34 cellular contexts compared by ENCODE assay signal in the genomic region with DNA sequence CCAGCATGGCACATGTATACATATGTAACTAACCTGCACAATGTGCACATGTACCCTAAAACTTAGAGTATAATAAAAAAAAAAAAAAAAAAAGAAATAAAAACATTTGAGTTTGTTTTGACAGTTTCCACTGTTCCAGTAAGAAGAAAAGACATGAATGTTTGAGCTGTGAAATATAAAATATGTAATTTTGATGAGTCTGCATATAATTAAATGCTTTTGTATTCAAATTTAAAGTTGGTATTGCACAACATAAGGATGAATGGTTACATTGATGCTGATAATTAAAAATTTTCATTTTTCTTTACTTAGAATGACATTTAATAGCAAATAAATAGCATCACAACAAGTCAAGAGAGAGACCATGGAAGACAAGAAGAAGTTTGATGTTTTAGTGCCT.
"Had no signal": no experiment of that assay in that cellular context is flagged by ENCODE, and none has a peak within 500 bp of the region (broad histone marks: within the 10 kb centered on the region; RNA-seq: fewer than 3 reads in every experiment).

No MANE protein-coding gene starts in this region.

- DNase-seq: activated B cell treated with CpG ODN at 0.5 μM for 24 hours; activated CD4-positive, alpha-beta memory T cell treated with anti-CD3 and anti-CD28 coated beads for 36 hours; activated CD4-positive, alpha-beta T cell treated with anti-CD3 and anti-CD28 coated beads for 4 hours; activated CD4-positive, alpha-beta T cell treated with anti-CD3 and anti-CD28 coated beads, Interleukin-2, amount 10 ng/mL, durations not matched to agents 24 days and 14 days; activated CD4-positive, alpha-beta T cell treated with anti-CD3 and anti-CD28 coated beads, Interleukin-2, amount 50 U/mL, for 1 hour; activated CD4-positive, alpha-beta T cell treated with anti-CD3 and anti-CD28 coated beads, Interleukin-2, amount 50 U/mL, for 4 hours; activated CD4-positive, CD25-positive, alpha-beta regulatory T cell treated with anti-CD3 and anti-CD28 coated beads, Interleukin-2, amount 50 U/mL, for 72 hours; activated CD8-positive, alpha-beta memory T cell treated with anti-CD3 and anti-CD28 coated beads, Interleukin-2, amount 50 U/mL, for 4 hours; activated CD8-positive, alpha-beta T cell treated with anti-CD3 and anti-CD28 coated beads for 36 hours; activated effector memory CD4-positive, alpha-beta T cell treated with anti-CD3 and anti-CD28 coated beads, Interleukin-2, amount 50 U/mL, for 16 hours; activated gamma-delta T cell treated with Interleukin-2 at 50 U/mL for 16 hours; activated naive CD4-positive, alpha-beta T cell; activated naive CD4-positive, alpha-beta T cell treated with anti-CD3 and anti-CD28 coated beads for 36 hours; activated naive CD4-positive, alpha-beta T cell treated with anti-CD3 and anti-CD28 coated beads, Interleukin-2, amount 50 U/mL, for 16 hours; activated naive CD8-positive, alpha-beta T cell treated with anti-CD3 and anti-CD28 coated beads for 36 hours; activated T-cell treated with anti-CD3 and anti-CD28 coated beads for 4 hours; activated T-cell treated with anti-CD3 and anti-CD28 coated beads, Interleukin-2, amount 50 U/mL, for 1 hour; activated T-cell treated with anti-CD3 and anti-CD28 coated beads, Interleukin-2, amount 50 U/mL, for 4 hours; activated T-cell treated with anti-CD3 and anti-CD28 coated beads, Interleukin-2, amount 50 U/mL, for 72 hours; adrenal gland; amygdala; anterior cingulate cortex; caudate nucleus; cerebellar nuclear complex; T-helper 1 cell; T-helper 2 cell; T-helper 9 cell had no signal

- H3K27me3 ChIP-seq: adrenal gland, ascending aorta, cardiac muscle cell had no signal

- H3K9me3 ChIP-seq: adrenal gland, ascending aorta had no signal

- FAIRE-seq: bronchial epithelial cell, TTC549 had no signal

- ATAC-seq: activated CD8-positive, alpha-beta T cell treated with anti-CD3 and anti-CD28 coated beads for 36 hours; activated naive CD4-positive, alpha-beta T cell treated with anti-CD3 and anti-CD28 coated beads, Interleukin-2, amount 50 U/mL, for 72 hours; activated T-cell treated with anti-CD3 and anti-CD28 coated beads, Interleukin-2, amount 50 U/mL, for 4 hours; activated T-cell treated with anti-CD3 and anti-CD28 coated beads, Interleukin-2, amount 50 U/mL, for 72 hours; activated T-helper 17 cell treated with anti-CD3 and anti-CD28 coated beads, Interleukin-2, amount 50 U/mL, for 72 hours had no signal

- H3K4me3 ChIP-seq: adrenal gland, ascending aorta, cardiac muscle cell had no signal

- H3K4me1 ChIP-seq: adrenal gland, ascending aorta had no signal

- H3K27ac ChIP-seq: adrenal gland, ascending aorta, cardiac muscle cell, VCaP had no signal

- H3K36me3 ChIP-seq: adrenal gland, ascending aorta, cardiac muscle cell had no signal
